9 cellular contexts compared by ENCODE assay signal in the genomic region with DNA sequence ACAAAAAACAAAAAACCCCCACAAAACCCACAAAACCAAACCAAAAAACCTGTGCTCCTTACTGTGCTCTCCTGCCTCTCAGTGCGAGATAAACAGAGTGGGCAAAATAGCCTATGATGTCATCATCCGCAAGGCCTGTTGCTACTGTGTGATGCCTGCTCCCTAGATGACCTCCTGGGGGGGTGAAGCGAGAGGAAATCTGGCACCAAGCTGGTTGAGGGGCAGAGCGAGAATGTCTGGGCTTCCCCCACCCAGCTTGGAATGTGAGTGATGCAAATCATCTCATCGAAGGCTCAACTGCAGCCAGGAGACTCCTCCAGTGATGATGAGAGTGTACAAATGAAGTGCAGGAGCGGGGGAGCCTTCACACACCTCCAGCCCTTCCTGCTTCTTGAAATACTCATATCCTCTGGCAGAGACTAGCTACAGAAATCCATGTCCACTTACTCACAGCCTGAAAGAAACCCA. TPM values are rescaled to one million over a fixed set of nuclear protein-coding genes. Genes with fewer than 3 reads are reported as not detected.
A peak's percentile ranks its signal among the peaks of the same experiment; 100 is the strongest.
DNase-seq lines count a peak whose midpoint lies in the region; ATAC-seq and TF ChIP-seq lines count a peak whose summit lies in the region.
"Had no signal": no experiment of that assay in that cellular context is flagged by ENCODE, and none has a peak within 500 bp of the region (broad histone marks: within the 10 kb centered on the region; RNA-seq: fewer than 3 reads in every experiment).

No MANE protein-coding gene starts in this region.

- no peak for TF ChIP-seq CTCF in heart left ventricle (IDR thresholded peaks at IDR 0.05)

- no peak overlapping the region for H3K4me3 Mint-ChIP-seq in activated T-helper 1 cell treated with anti-CD3 and anti-CD28 coated beads, Interleukin-12 subunit alpha, Interleukin-12 subunit beta, Interleukin-2, Interleukin-4 antibody, amounts not matched to agents 30 ng/mL and 10 ng/mL and 1 ng/mL, durations not matched to agents 14 hours and 24 hours and 36 hours
- H3K4me3 Mint-ChIP-seq: activated naive CD8-positive, alpha-beta T cell treated with anti-CD3 and anti-CD28 coated beads, Interleukin-2, amount 10 ng/mL, durations not matched to agents 7 days and 5 days had no signal

- peaks cover 57% of the 10 kb centered on the region for H3K4me1 Mint-ChIP-seq in activated T-helper 1 cell treated with anti-CD3 and anti-CD28 coated beads, Interleukin-12 subunit alpha, Interleukin-12 subunit beta, Interleukin-2, Interleukin-4 antibody, amounts not matched to agents 30 ng/mL and 10 ng/mL and 1 ng/mL, durations not matched to agents 14 hours and 24 hours and 36 hours (ENCODE audit: low read depth)

- 19 to 40% (median 29%) methylated on average over 5 to 6 of the region's 6 CpGs for WGBS in heart left ventricle, 4 donors
- WGBS in mesodermal cell (ENCODE audit: insufficient coverage in 2 of 2), 2 experiments = 45 to 60% methylated on average over 4 of the region's 6 CpGs

- H3K9me3 ChIP-seq in heart left ventricle = no peaks in the 10 kb centered on the region
- no peaks in the 10 kb centered on the region for H3K9me3 ChIP-seq in mesodermal cell (ENCODE audit: control insufficient read depth, low read length)

- no peaks in the 10 kb centered on the region for H3K27me3 ChIP-seq in heart left ventricle

- no peak for TF ChIP-seq POLR2A in heart left ventricle (IDR thresholded peaks at IDR 0.05)

- H3K4me3 ChIP-seq in heart left ventricle = no peak overlapping the region
- H3K4me3 ChIP-seq in mesodermal cell (ENCODE audit: extremely low read depth, insufficient read depth, low read length, poor library complexity, severe bottlenecking) = no peak overlapping the region

- DNase-seq in heart left ventricle = peak in 4 of 5 donors; percentile 26 to 55 (median 42)
- DNase-seq in Right ventricle myocardium inferior (ENCODE audit: missing footprints) = no peak
- no peak for DNase-seq in activated T-helper 1 cell treated with anti-CD3 and anti-CD28 coated beads, Interleukin-12 subunit alpha, Interleukin-12 subunit beta, Interleukin-2, Interleukin-4 antibody, amounts not matched to agents 30 ng/mL and 10 ng/mL and 1 ng/mL, durations not matched to agents 14 hours and 24 hours and 36 hours (ENCODE audit: low spot score)
- DNase-seq in NCI-H748 treated with DMSO at 0.1 percent for 48 hours (lab: John Stamatoyannopoulos, UW) = no peak
- no peak for DNase-seq in COR-L47 (lab: John Stamatoyannopoulos, UW)
- DNase-seq in T-helper 1 cell = no peak
- DNase-seq: activated naive CD8-positive, alpha-beta T cell treated with anti-CD3 and anti-CD28 coated beads, Interleukin-2, amount 10 ng/mL, durations not matched to agents 7 days and 5 days had no signal

- H3K36me3 ChIP-seq in heart left ventricle (no peaks in the 10 kb centered on the region), mesodermal cell (ENCODE audit: control insufficient read depth, insufficient read depth, low read length) (no peaks in the 10 kb centered on the region)

- H3K4me1 ChIP-seq in heart left ventricle (peaks cover 0 to 67% (median 37%) of the 10 kb centered on the region in 12 donors), mesodermal cell (ENCODE audit: control insufficient read depth, insufficient read depth, low read length, poor library complexity, severe bottlenecking) (peaks cover 17% of the 10 kb centered on the region)

- peak; percentile 63 to 86 (median 67) for ATAC-seq in heart left ventricle
- ATAC-seq in Right ventricle myocardium inferior = no peak
- peak; percentile 53 for ATAC-seq in HG03025 (IDR thresholded peaks at IDR 0.05; ENCODE audit: low FRiP score, unreplicated experiment)

- H3K36me3 Mint-ChIP-seq in activated T-helper 1 cell treated with anti-CD3 and anti-CD28 coated beads, Interleukin-12 subunit alpha, Interleukin-12 subunit beta, Interleukin-2, Interleukin-4 antibody, amounts not matched to agents 30 ng/mL and 10 ng/mL and 1 ng/mL, durations not matched to agents 14 hours and 24 hours and 36 hours (ENCODE audit: low read depth) = peaks cover 6% of the 10 kb centered on the region

- H3K27ac Mint-ChIP-seq in activated T-helper 1 cell treated with anti-CD3 and anti-CD28 coated beads, Interleukin-12 subunit alpha, Interleukin-12 subunit beta, Interleukin-2, Interleukin-4 antibody, amounts not matched to agents 30 ng/mL and 10 ng/mL and 1 ng/mL, durations not matched to agents 14 hours and 24 hours and 36 hours = peak overlapping the region; percentile 32
- H3K27ac Mint-ChIP-seq: activated naive CD8-positive, alpha-beta T cell treated with anti-CD3 and anti-CD28 coated beads, Interleukin-2, amount 10 ng/mL, durations not matched to agents 7 days and 5 days had no signal

- H3K27me3 Mint-ChIP-seq in activated T-helper 1 cell treated with anti-CD3 and anti-CD28 coated beads, Interleukin-12 subunit alpha, Interleukin-12 subunit beta, Interleukin-2, Interleukin-4 antibody, amounts not matched to agents 30 ng/mL and 10 ng/mL and 1 ng/mL, durations not matched to agents 14 hours and 24 hours and 36 hours (ENCODE audit: insufficient read depth) = peaks cover 7% of the 10 kb centered on the region
- H3K27me3 Mint-ChIP-seq: activated naive CD8-positive, alpha-beta T cell treated with anti-CD3 and anti-CD28 coated beads, Interleukin-2, amount 10 ng/mL, durations not matched to agents 7 days and 5 days had no signal

- peaks cover 3% of the 10 kb centered on the region for H3K9me3 Mint-ChIP-seq in activated T-helper 1 cell treated with anti-CD3 and anti-CD28 coated beads, Interleukin-12 subunit alpha, Interleukin-12 subunit beta, Interleukin-2, Interleukin-4 antibody, amounts not matched to agents 30 ng/mL and 10 ng/mL and 1 ng/mL, durations not matched to agents 14 hours and 24 hours and 36 hours

- intact Hi-C loops in heart left ventricle (cut with DNase I) = loop anchor here in 3 of 10 donors (5.0 to 10.0 kb wide), 3 partner anchors 58 to 118 kb away; partner anchors contain the start of gene MAP4K3 (in 2 of the 3)
- intact Hi-C loops in Right ventricle myocardium inferior (cut with DNase I) = no loop called here
- intact Hi-C loops in activated T-helper 1 cell treated with anti-CD3 and anti-CD28 coated beads, Interleukin-12 subunit alpha, Interleukin-12 subunit beta, Interleukin-2, Interleukin-4 antibody, amounts not matched to agents 30 ng/mL and 10 ng/mL and 1 ng/mL, durations not matched to agents 14 hours and 24 hours and 36 hours (cut with micrococcal nuclease) = loop anchor here (5.0 kb wide), 2 partner anchors 107 to 282 kb away; partner anchors contain the start of gene THUMPD2

- H3K27ac ChIP-seq in heart left ventricle (peak overlapping the region in 11 of 12 donors; percentile 27 to 79 (median 71)), mesodermal cell (ENCODE audit: low read depth, low read length, severe bottlenecking) (peak overlapping the region; percentile 69)

RNA-seq across cellular contexts. Expression of gene MAP4K3, which starts 57.7 kb away (rescaled TPM):
- 10 to 100 TPM; 26.2 to 45.4 (median 33.7) TPM for total RNA-seq in heart left ventricle
- polyA plus RNA-seq in heart left ventricle = 10 to 100 TPM; 14.5 to 20.3 TPM
- total RNA-seq in Right ventricle myocardium inferior = 32.3 TPM
- 15.7 and 24.1 TPM in 2 replicates for total RNA-seq in activated T-helper 1 cell treated with anti-CD3 and anti-CD28 coated beads, Interleukin-12 subunit alpha, Interleukin-12 subunit beta, Interleukin-2, Interleukin-4 antibody, amounts not matched to agents 30 ng/mL and 10 ng/mL and 1 ng/mL, durations not matched to agents 14 hours and 24 hours and 36 hours
- 37.2 TPM for polyA plus RNA-seq in mesodermal cell (2013, experiment 1 of 2)
- 39.7 TPM for polyA plus RNA-seq in mesodermal cell (2013, experiment 2 of 2)

Comparison
In these comparisons a context has a peak if more than half of its experiments do, and no peak if none do; other contexts are left out.
1. DNase-seq: peak in heart left ventricle (4 of 5); none in Right ventricle myocardium inferior (single experiment), activated T-helper 1 cell treated with anti-CD3 and anti-CD28 coated beads, Interleukin-12 subunit alpha, Interleukin-12 subunit beta, Interleukin-2, Interleukin-4 antibody, amounts not matched to agents 30 ng/mL and 10 ng/mL and 1 ng/mL, durations not matched to agents 14 hours and 24 hours and 36 hours (single experiment), NCI-H748 treated with DMSO at 0.1 percent for 48 hours (single experiment), COR-L47 (single experiment) and T-helper 1 cell (0 of 5).